8 cellular contexts compared by ENCODE assay signal in the genomic region with DNA sequence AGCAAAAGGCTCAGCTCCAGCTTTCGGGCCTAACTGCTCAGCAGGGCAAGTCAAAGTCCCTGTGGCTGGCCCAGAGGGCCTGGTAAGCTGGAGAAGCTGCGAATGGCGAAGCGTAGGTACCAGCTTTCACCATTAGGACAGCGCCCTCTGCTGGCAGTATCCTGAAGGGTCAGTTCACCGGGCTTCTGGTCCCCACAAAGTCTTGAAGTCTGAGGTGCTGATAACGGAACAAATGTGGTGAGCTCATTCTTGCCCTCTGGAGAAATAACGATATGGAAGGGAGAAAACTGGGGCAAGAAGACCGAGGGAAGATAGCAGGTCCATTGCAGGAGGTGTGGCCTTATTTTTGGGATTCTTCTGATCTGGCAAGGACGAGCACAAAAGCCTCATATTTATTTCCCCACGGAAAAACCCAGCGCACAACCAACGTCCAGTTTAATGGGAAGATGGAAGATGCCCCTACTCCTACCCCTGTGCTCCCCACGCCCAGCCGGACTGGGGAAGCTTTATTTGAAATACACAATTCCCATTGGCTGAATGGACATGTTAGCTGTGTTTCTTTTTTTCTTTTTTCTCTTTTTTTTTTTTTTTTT. TPM values are rescaled to one million over a fixed set of nuclear protein-coding genes. Genes with fewer than 3 reads are reported as not detected.
DNase-seq lines count a peak whose midpoint lies in the region; ATAC-seq and TF ChIP-seq lines count a peak whose summit lies in the region.

No MANE protein-coding gene starts in this region.

- H4K20me1 ChIP-seq in osteoblast (ENCODE audit: insufficient read depth, low read length) = no peaks in the 10 kb centered on the region

- intact Hi-C loops in thyroid gland (cut with DNase I) = loop anchor here (10.0 kb wide), 3 partner anchors 75 to 435 kb away; partner anchors contain the start of gene CCNI2

- peaks cover 6% of the 10 kb centered on the region; the same call in 1 of the 2 replicates for H3K36me3 ChIP-seq in MG63
- H3K36me3 ChIP-seq in SJSA1 = peaks cover 29% of the 10 kb centered on the region
- peaks cover 6% of the 10 kb centered on the region for H3K36me3 ChIP-seq in osteoblast (ENCODE audit: insufficient read depth, low read length)
- no peaks in the 10 kb centered on the region for H3K36me3 ChIP-seq in thyroid gland

- peak; percentile 82 for DNase-seq in DMS114 treated with DMSO at 0.1 percent for 48 hours (lab: John Stamatoyannopoulos, UW; ENCODE audit: unreplicated experiment)
- DNase-seq in MG63 = peak; percentile 86
- peak; percentile 88 to 95 for DNase-seq in SJSA1 (ENCODE audit: low read depth in 1 of 2, low spot score in 2 of 2)
- DNase-seq in activated naive CD4-positive, alpha-beta T cell (lab: John Stamatoyannopoulos, UW) = peak; percentile 56 to 84 (median 83)
- peak; percentile 50 to 71 for DNase-seq in foreskin keratinocyte
- peak; percentile 100 for DNase-seq in osteoblast (ENCODE audit: insufficient read length, low spot score, missing footprints)
- DNase-seq in thyroid gland = peak; percentile 91 to 94

- H3K4me3 ChIP-seq in MG63 (no peak overlapping the region), SJSA1 (no peak overlapping the region), osteoblast (ENCODE audit: insufficient read depth, low read length) (no peak overlapping the region), thyroid gland (replicated peaks in 1 of 3) (no peak overlapping the region)

- peak overlapping the region; percentile 25 for H2AFZ ChIP-seq in osteoblast (ENCODE audit: low read length)

- 25 to 30% methylated on average over 14 to 15 of the region's 15 CpGs for WGBS in thyroid gland, 2 donors

- TF ChIP-seq POLR2A in thyroid gland (IDR thresholded peaks at IDR 0.05) = no peak

- ATAC-seq in GM21825 (IDR thresholded peaks at IDR 0.05; ENCODE audit: unreplicated experiment) (peak; percentile 74), foreskin keratinocyte (peak; percentile 75)

- H3K27ac ChIP-seq in SJSA1 = no peak overlapping the region
- H3K27ac ChIP-seq in foreskin keratinocyte = no peak overlapping the region
- no peak overlapping the region for H3K27ac ChIP-seq in osteoblast (ENCODE audit: low read depth, low read length)
- no peak overlapping the region for H3K27ac ChIP-seq in thyroid gland

- H3K9me3 ChIP-seq in MG63 = no peaks in the 10 kb centered on the region
- H3K9me3 ChIP-seq in SJSA1 (replicated peaks) = no peaks in the 10 kb centered on the region
- H3K9me3 ChIP-seq in osteoblast (ENCODE audit: low read depth, low read length) = no peaks in the 10 kb centered on the region
- H3K9me3 ChIP-seq in thyroid gland = no peaks in the 10 kb centered on the region

- H3K27me3 ChIP-seq in MG63 (no peaks in the 10 kb centered on the region), SJSA1 (replicated peaks) (no peaks in the 10 kb centered on the region), foreskin keratinocyte (no peaks in the 10 kb centered on the region), osteoblast (ENCODE audit: insufficient read depth, low read length) (no peaks in the 10 kb centered on the region), thyroid gland (no peaks in the 10 kb centered on the region)

- TF ChIP-seq CTCF in foreskin keratinocyte (conservative IDR thresholded peaks at IDR 0.05) = peak; percentile 95
- peak; percentile 96 for TF ChIP-seq CTCF in osteoblast (IDR thresholded peaks at IDR 0.05; ENCODE audit: extremely low read depth, low read depth, low read length)
- TF ChIP-seq CTCF in thyroid gland (IDR thresholded peaks at IDR 0.05) = peak; percentile 74 to 91 (median 84)

- H3K4me2 ChIP-seq in osteoblast (ENCODE audit: insufficient read depth, low read length) = peak overlapping the region; percentile 63

- H3K79me2 ChIP-seq in osteoblast (ENCODE audit: insufficient read depth, low read length) = no peaks in the 10 kb centered on the region

- H3K4me1 ChIP-seq in SJSA1 (replicated peaks) (peaks cover 35% of the 10 kb centered on the region), foreskin keratinocyte (no peaks in the 10 kb centered on the region), osteoblast (ENCODE audit: insufficient read depth, low read length) (peaks cover 16% of the 10 kb centered on the region), thyroid gland (peaks cover 3 to 12% of the 10 kb centered on the region in 2 donors)

RNA-seq across cellular contexts. Expression of gene SOWAHA, which starts 7.2 kb away (rescaled TPM):
- not detected in 2 replicates for total RNA-seq in MG63 (2014; rRNA removed; shearing (Covaris generic); ENCODE audit: low replicate concordance)
- not detected in 2 replicates for total RNA-seq in SJSA1 (2014; rRNA removed; shearing (Covaris generic))
- total RNA-seq in foreskin keratinocyte = 0.03 and 0.07 TPM in 2 replicates
- polyA plus RNA-seq in foreskin keratinocyte = 0.03 TPM in 1 of 2 replicates, not detected in the other
- under 0.01 and 0.29 TPM in 2 replicates for total RNA-seq in osteoblast
- 1 to 10 TPM; 3.7 to 9.3 (median 4.6) TPM for total RNA-seq in thyroid gland

RNA-seq across cellular contexts. Expression of gene SHROOM1, which starts 10.2 kb away (rescaled TPM):
- total RNA-seq in MG63 (2014; rRNA removed; shearing (Covaris generic); ENCODE audit: low replicate concordance) = 8.6 and 16.4 TPM in 2 replicates
- 24.1 and 31.2 TPM in 2 replicates for total RNA-seq in SJSA1 (2014; rRNA removed; shearing (Covaris generic))
- total RNA-seq in foreskin keratinocyte (2.9 and 3.0 TPM in 2 replicates), osteoblast (4.7 and 6.2 TPM in 2 replicates), thyroid gland (10 to 100 TPM in 3 of 4 donors, 1 to 10 TPM in 1; 7.6 to 21.4 (median 14.2) TPM)
- 3.2 and 3.4 TPM in 2 replicates for polyA plus RNA-seq in foreskin keratinocyte

RNA-seq across cellular contexts. Expression of gene SEPTIN8, which starts 43.2 kb away (rescaled TPM):
- 36.9 and 53.8 TPM in 2 replicates for total RNA-seq in MG63 (2014; rRNA removed; shearing (Covaris generic); ENCODE audit: low replicate concordance)
- 77.3 and 97.4 TPM in 2 replicates for total RNA-seq in SJSA1 (2014; rRNA removed; shearing (Covaris generic))
- total RNA-seq in foreskin keratinocyte (47.9 and 48.5 TPM in 2 replicates), osteoblast (32.1 and 33.7 TPM in 2 replicates), thyroid gland (10 to 100 TPM; 41.9 to 57.7 (median 46.7) TPM)
- 22.5 and 24.9 TPM in 2 replicates for polyA plus RNA-seq in foreskin keratinocyte

RNA-seq across cellular contexts. Expression of gene GDF9, which starts 46.0 kb away (rescaled TPM):
- total RNA-seq in MG63 (2014; rRNA removed; shearing (Covaris generic); ENCODE audit: low replicate concordance) = 0.15 TPM in 1 of 2 replicates, not detected in the other
- total RNA-seq in SJSA1 (2014; rRNA removed; shearing (Covaris generic)) = 0.09 and 0.21 TPM in 2 replicates
- 0.11 and 0.14 TPM in 2 replicates for total RNA-seq in foreskin keratinocyte
- polyA plus RNA-seq in foreskin keratinocyte = 0.03 and 0.08 TPM in 2 replicates
- total RNA-seq in osteoblast = 0.29 and 0.36 TPM in 2 replicates
- under 1 TPM in 2 of 4 donors, not detected in 2; 0.27 to 0.33 TPM for total RNA-seq in thyroid gland

RNA-seq across cellular contexts. Expression of gene UQCRQ, which starts 46.2 kb away (rescaled TPM):
- total RNA-seq in MG63 (2014; rRNA removed; shearing (Covaris generic); ENCODE audit: low replicate concordance) = 388 and 1,689 TPM in 2 replicates
- 330 and 440 TPM in 2 replicates for total RNA-seq in SJSA1 (2014; rRNA removed; shearing (Covaris generic))
- total RNA-seq in foreskin keratinocyte (369 and 412 TPM in 2 replicates), osteoblast (76.0 and 94.6 TPM in 2 replicates), thyroid gland (100 to 1,000 TPM in 3 of 4 donors, 10 to 100 TPM in 1; 59.2 to 235 (median 118) TPM)
- 557 and 587 TPM in 2 replicates for polyA plus RNA-seq in foreskin keratinocyte
